Comparison of ENCODE assay signal across 22 cellular contexts in genomic region chr15:52730594-52730993, GRCh38. TPM values are rescaled to one million over a fixed set of nuclear protein-coding genes. Genes with fewer than 3 reads are reported as not detected.
DNase-seq lines count a peak whose midpoint lies in the region; ATAC-seq, FAIRE-seq and TF ChIP-seq lines count a peak whose summit lies in the region.
"Had no signal": no experiment of that assay in that cellular context is flagged by ENCODE, and none has a peak within 500 bp of the region (broad histone marks: within the 10 kb centered on the region; RNA-seq: fewer than 3 reads in every experiment).

No MANE protein-coding gene starts in this region.

- intact Hi-C loops in activated naive CD4-positive, alpha-beta T cell treated with anti-CD3 and anti-CD28 coated beads for 36 hours (cut with micrococcal nuclease): loop anchor here (1.0 to 5.0 kb wide), 7 partner anchors 51 to 474 kb away; partner anchors contain the start of genes ARPP19 and ATOSA
- intact Hi-C loops in GM12878 (cut with micrococcal nuclease; ENCODE audit: unreplicated experiment): loop anchor here (5.0 to 10.0 kb wide), 4 partner anchors 53 to 546 kb away; partner anchors contain the start of genes ARPP19 and ATOSA
- intact Hi-C loops in psoas muscle (cut with DNase I): loop anchor here (5.0 to 10.0 kb wide), 4 partner anchors 103 to 403 kb away; no protein-coding TSS in a partner anchor

- H2AFZ ChIP-seq in GM12878 (ENCODE audit: control insufficient read depth, low read depth, low read length): 0 out of 2 replicates have a peak overlapping the region, but pooled peaks have one; percentile 29

- H3K4me1 ChIP-seq in GM12878 (ENCODE audit: control insufficient read depth, insufficient read depth, low read length) (peaks cover 9% of the 10 kb centered on the region; the same call in 1 of the 2 replicates), psoas muscle (peaks cover 42% of the 10 kb centered on the region)

- CTCF ChIA-PET in activated naive CD4-positive, alpha-beta T cell treated with anti-CD3 and anti-CD28 coated beads for 36 hours (lab: Charles Lee): interaction anchor here (0.6 to 2.3 kb wide), 10 partner anchors 52 to 801 kb away, joined by 3 to 10 read pairs (median 4); partner anchors contain the start of genes ARPP19 and ATOSA
- CTCF ChIA-PET in GM12878 (lab: Yijun Ruan, JAX): interaction anchor here (0.6 to 7.8 kb wide), 5 partner anchors 393 to 623 kb away, joined by 3 to 191 read pairs (median 5); no protein-coding TSS in a partner anchor

- POLR2A ChIA-PET in GM12878 (lab: Charles Lee): no interaction called here

- H3K36me3 ChIP-seq in GM12878 (ENCODE audit: control insufficient read depth in 2 of 2, insufficient read depth in 2 of 2, low read length in 1 of 2): no peaks in the 10 kb centered on the region
- no peaks in the 10 kb centered on the region for H3K36me3 ChIP-seq in psoas muscle (ENCODE audit: insufficient read depth in 1 of 2, low read depth in 1 of 2)
- H3K36me3 ChIP-seq: esophagus muscularis mucosa, vagina had no signal

- in situ Hi-C loops in GM12878 (cut with MboI): loop anchor here (5.0 kb wide), 2 partner anchors 403 to 478 kb away; no protein-coding TSS in a partner anchor

- H3K27ac ChIP-seq in GM12878 (ENCODE audit: control insufficient read depth, insufficient read depth) (no peak overlapping the region), psoas muscle (peak overlapping the region; percentile 78)
- H3K27ac ChIP-seq: dorsolateral prefrontal cortex, esophagus muscularis mucosa, vagina had no signal

- ATAC-seq in GM12878 (no peak), psoas muscle (peak in 3 of 4 donors; percentile 28 to 45 (median 44))
- ATAC-seq: HCT116, left cardiac atrium had no signal

- TF ChIP-seq CTCF in GM12878 (IDR thresholded peaks at IDR 0.05 in 2 of 3, conservative IDR thresholded peaks at IDR 0.05 in 1 of 3; ENCODE audit: control insufficient read depth in 2 of 3, extremely low read depth in 1 of 3, insufficient read depth in 1 of 3, low read depth in 3 of 3, low read length in 3 of 3) (no peak), psoas muscle (IDR thresholded peaks at IDR 0.05) (no peak)

- H3K9me3 ChIP-seq in GM12878 (replicated peaks; ENCODE audit: control insufficient read depth, insufficient read depth, low read length) (no peaks in the 10 kb centered on the region), psoas muscle (no peaks in the 10 kb centered on the region)
- H3K9me3 ChIP-seq: esophagus muscularis mucosa, vagina had no signal

- RAD21 ChIA-PET in GM12878 (lab: Charles Lee; ENCODE audit: unreplicated experiment): interaction anchor here (0.8 to 7.6 kb wide), 5 partner anchors 52 to 472 kb away, joined by 3 to 121 read pairs (median 7); partner anchors contain the start of gene ATOSA

- peaks cover 38% of the 10 kb centered on the region for H3K4me1 Mint-ChIP-seq in activated naive CD4-positive, alpha-beta T cell treated with anti-CD3 and anti-CD28 coated beads for 36 hours (ENCODE audit: low read depth)
- peaks cover 16 to 29% (median 17%) of the 10 kb centered on the region in 3 donors for H3K4me1 Mint-ChIP-seq in IgD-negative memory B cell

- no peak for TF ChIP-seq POLR2A in GM12878 (IDR thresholded peaks at IDR 0.05; ENCODE audit: low read depth, low read length)

- H3K79me2 ChIP-seq in GM12878 (ENCODE audit: control insufficient read depth, insufficient read depth, low read length): no peaks in the 10 kb centered on the region

- WGBS in GM12878 (ENCODE audit: insufficient coverage, insufficient replicate concordance, low lambda C conversion rate, missing lambda C conversion rate): 82% methylated on average over 7 of the region's 7 CpGs
- 40 to 59% (median 48%) methylated on average over 7 of the region's 7 CpGs for WGBS in psoas muscle, 3 donors

- H3K27ac Mint-ChIP-seq in activated naive CD4-positive, alpha-beta T cell treated with anti-CD3 and anti-CD28 coated beads for 36 hours: peak overlapping the region; percentile 57
- peak overlapping the region; percentile 43 to 79 (median 75) for H3K27ac Mint-ChIP-seq in IgD-negative memory B cell

- H3K4me2 ChIP-seq in GM12878 (ENCODE audit: control insufficient read depth, insufficient read depth): no peak overlapping the region

- H3K36me3 Mint-ChIP-seq in activated naive CD4-positive, alpha-beta T cell treated with anti-CD3 and anti-CD28 coated beads for 36 hours (ENCODE audit: low read depth): no peaks in the 10 kb centered on the region
- no peaks in the 10 kb centered on the region for H3K36me3 Mint-ChIP-seq in IgD-negative memory B cell

- H4K20me1 ChIP-seq in GM12878 (ENCODE audit: control insufficient read depth, insufficient read depth): no peaks in the 10 kb centered on the region

- no peak overlapping the region for H3K9ac ChIP-seq in GM12878 (ENCODE audit: control insufficient read depth, insufficient read depth, low read length)

- no peak for TF ChIP-seq RAD21 in GM12878 (IDR thresholded peaks at IDR 0.05; ENCODE audit: insufficient read depth, low read depth, low read length)

- no peak for FAIRE-seq in GM12878 (lab: Jason Lieb, UNC)

- SMC1A ChIA-PET in GM12878 (lab: Charles Lee; ENCODE audit: uncharacterized antibody, unreplicated experiment): interaction anchor here (0.6 to 7.7 kb wide), 7 partner anchors 18 to 473 kb away, joined by 3 to 143 read pairs (median 3); no protein-coding TSS in a partner anchor

- BruUV-seq in GM12878 (replicated peaks; lab: Mats Ljungman, UMichigan): no TSS peak

- H3K4me3 Mint-ChIP-seq in activated naive CD4-positive, alpha-beta T cell treated with anti-CD3 and anti-CD28 coated beads for 36 hours: no peak overlapping the region
- no peak overlapping the region for H3K4me3 Mint-ChIP-seq in IgD-negative memory B cell
- H3K4me3 Mint-ChIP-seq: T-helper 1 cell treated with Interleukin-12 subunit alpha and Interleukin-12 subunit beta and Interleukin-4 antibody, amounts not matched to agents 30 μg/mL and 1 μg/mL, for 36 hours had no signal

- TF ChIP-seq EP300 in GM12878 (IDR thresholded peaks at IDR 0.05; ENCODE audit: borderline replicate concordance in 1 of 2, control insufficient read depth in 1 of 2, low read depth in 2 of 2, low read length in 2 of 2): no peak

- no peaks in the 10 kb centered on the region for H3K9me3 Mint-ChIP-seq in activated naive CD4-positive, alpha-beta T cell treated with anti-CD3 and anti-CD28 coated beads for 36 hours
- no peaks in the 10 kb centered on the region for H3K9me3 Mint-ChIP-seq in IgD-negative memory B cell
- H3K9me3 Mint-ChIP-seq: activated T-helper 2 cell treated with anti-CD3 and anti-CD28 coated beads, Interferon-gamma antibody, Interleukin-2, Interleukin-4, amounts not matched to agents 10 μg/mL and 5 μg/mL and 100 μg/mL, durations not matched to agents 14 hours and 24 hours and 36 hours; T-helper 1 cell treated with Interleukin-12 subunit alpha and Interleukin-12 subunit beta and Interleukin-4 antibody, amounts not matched to agents 30 μg/mL and 1 μg/mL, for 36 hours had no signal

- no peak overlapping the region for H3K4me3 ChIP-seq in GM12878
- no peak overlapping the region for H3K4me3 ChIP-seq in psoas muscle
- H3K4me3 ChIP-seq: dorsolateral prefrontal cortex, esophagus muscularis mucosa, vagina had no signal

- H3K27me3 ChIP-seq in GM12878 (replicated peaks in 1 of 2; ENCODE audit: control insufficient read depth in 2 of 2, insufficient read depth in 2 of 2, low read length in 1 of 2): no peaks in the 10 kb centered on the region
- no peaks in the 10 kb centered on the region for H3K27me3 ChIP-seq in psoas muscle (ENCODE audit: insufficient read depth in 3 of 3, low read length in 2 of 3)
- H3K27me3 ChIP-seq: esophagus muscularis mucosa, vagina had no signal

- H3K27me3 Mint-ChIP-seq in activated naive CD4-positive, alpha-beta T cell treated with anti-CD3 and anti-CD28 coated beads for 36 hours (ENCODE audit: low read depth): no peaks in the 10 kb centered on the region
- H3K27me3 Mint-ChIP-seq in IgD-negative memory B cell: no peaks in the 10 kb centered on the region

- no peak for DNase-seq in activated naive CD4-positive, alpha-beta T cell treated with anti-CD3 and anti-CD28 coated beads for 36 hours
- no peak for DNase-seq in activated naive CD4-positive, alpha-beta T cell treated with anti-CD3 and anti-CD28 coated beads, Interleukin-2, amount 50 U/mL, for 16 hours
- DNase-seq in GM12878 (ENCODE audit: low read depth, low spot score) (no peak), psoas muscle (no peak), DMS 273 (lab: John Stamatoyannopoulos, UW; ENCODE audit: unreplicated experiment) (no peak), cerebellum (ENCODE audit: low spot score) (no peak)
- no peak for DNase-seq in activated CD4-positive, CD25-positive, alpha-beta regulatory T cell treated with anti-CD3 and anti-CD28 coated beads, Interleukin-2, amount 50 U/mL, for 72 hours
- DNase-seq: dorsolateral prefrontal cortex, KG1, left cardiac atrium, NCI-H1105, NCI-H2107, NCI-H524, SHP77 had no signal

RNA-seq across cellular contexts. Expression of gene ATOSA, which starts 51.4 kb away (rescaled TPM):
- total RNA-seq in activated naive CD4-positive, alpha-beta T cell treated with anti-CD3 and anti-CD28 coated beads for 36 hours: 10 to 100 TPM; 19.4 to 21.7 TPM
- polyA plus RNA-seq in IgD-negative memory B cell: 29.0 TPM
- total RNA-seq in GM12878 (2013; cell fraction: nucleolus; rRNA removed): 77.2 and 81.1 TPM in 2 replicates
- 15.9 and 17.0 TPM in 2 replicates for total RNA-seq in GM12878 (2014; rRNA removed)
- total RNA-seq in GM12878 (2014; rRNA removed; fragmentation: Illumina TruSeq; extraction: Trizol): 15.7 and 18.3 TPM in 2 replicates
- total RNA-seq in GM12878 (2021): 18.1 and 19.5 TPM in 2 replicates
- polyA plus RNA-seq in GM12878 (2011; ENCODE audit: low read depth): 16.8 TPM
- polyA plus RNA-seq in GM12878 (2011; rRNA removed): 23.3 and 32.2 TPM in 2 replicates
- polyA plus RNA-seq in GM12878 (2011; cell fraction: cytosol; rRNA removed): 7.7 and 9.4 TPM in 2 replicates
- 31.4 and 32.0 TPM in 2 replicates for polyA plus RNA-seq in GM12878 (2011; cell fraction: nucleus; rRNA removed)
- polyA plus RNA-seq in GM12878 (2012): 24.6 and 25.0 TPM in 2 replicates
- polyA plus RNA-seq in GM12878 (2014; fragmentation: Illumina TruSeq; extraction: Trizol): 24.3 and 34.3 TPM in 2 replicates
- 1 to 10 TPM; 6.8 to 7.9 TPM for polyA plus RNA-seq in GM12878 (2014; fragmentation: Nextera tagmentation; extraction: Ambion mirVana)
- polyA plus RNA-seq in GM12878 (2014; rRNA removed): 13.6 and 14.7 TPM in 2 replicates
- 1 to 10 TPM; 9.2 to 9.8 TPM for polyA plus RNA-seq in GM12878 (2016; fragmentation: Nextera tagmentation; extraction: Ambion mirVana)
- polyA minus RNA-seq in GM12878 (2011; rRNA and poly(A)+ RNA removed): 23.2 and 28.2 TPM in 2 replicates
- 8.4 and 13.4 TPM in 2 replicates for polyA minus RNA-seq in GM12878 (2011; cell fraction: cytosol; rRNA and poly(A)+ RNA removed)
- 24.8 and 37.1 TPM in 2 replicates for polyA minus RNA-seq in GM12878 (2011; cell fraction: nucleus; rRNA and poly(A)+ RNA removed)
- 10 to 100 TPM; 45.5 to 71.7 (median 57.6) TPM for total RNA-seq in psoas muscle
- polyA plus RNA-seq in psoas muscle: 100 to 1,000 TPM in 1 of 3 donors, 10 to 100 TPM in 1, 1 to 10 TPM in 1; 9.8 to 129 (median 67.6) TPM
- total RNA-seq in cerebellum: 65.0 TPM

RNA-seq across cellular contexts. Expression of gene ONECUT1, which starts 59.5 kb away (rescaled TPM):
- total RNA-seq in activated naive CD4-positive, alpha-beta T cell treated with anti-CD3 and anti-CD28 coated beads for 36 hours: not detected
- polyA plus RNA-seq in IgD-negative memory B cell (not detected), GM12878 (2011; rRNA removed) (not detected in 2 replicates), GM12878 (2014; fragmentation: Illumina TruSeq; extraction: Trizol) (not detected in 2 replicates), GM12878 (2014; fragmentation: Nextera tagmentation; extraction: Ambion mirVana) (not detected), GM12878 (2014; rRNA removed) (not detected in 2 replicates), GM12878 (2016; fragmentation: Nextera tagmentation; extraction: Ambion mirVana) (not detected), psoas muscle (not detected)
- not detected in 2 replicates for total RNA-seq in GM12878 (2013; cell fraction: nucleolus; rRNA removed)
- total RNA-seq in GM12878 (2014; rRNA removed) (not detected in 2 replicates), GM12878 (2014; rRNA removed; fragmentation: Illumina TruSeq; extraction: Trizol) (not detected in 2 replicates), GM12878 (2021) (0.11 and 0.28 TPM in 2 replicates), psoas muscle (not detected), cerebellum (1.5 TPM)
- polyA plus RNA-seq in GM12878 (2011; ENCODE audit: low read depth): not detected
- not detected in 2 replicates for polyA plus RNA-seq in GM12878 (2011; cell fraction: cytosol; rRNA removed)
- polyA plus RNA-seq in GM12878 (2011; cell fraction: nucleus; rRNA removed): not detected in 2 replicates
- not detected in 2 replicates for polyA plus RNA-seq in GM12878 (2012)
- polyA minus RNA-seq in GM12878 (2011; rRNA and poly(A)+ RNA removed): not detected in 2 replicates
- not detected in 2 replicates for polyA minus RNA-seq in GM12878 (2011; cell fraction: cytosol; rRNA and poly(A)+ RNA removed)
- polyA minus RNA-seq in GM12878 (2011; cell fraction: nucleus; rRNA and poly(A)+ RNA removed): not detected in 2 replicates
- total RNA-seq: activated T-helper 2 cell treated with anti-CD3 and anti-CD28 coated beads, Interferon-gamma antibody, Interleukin-2, Interleukin-4, amounts not matched to agents 10 μg/mL and 5 μg/mL and 100 μg/mL, durations not matched to agents 14 hours and 24 hours and 36 hours; cardiac septum; esophagus muscularis mucosa; glomerular endothelial cell; left cardiac atrium; vagina had no signal
